ENCODE assay signal across 1 cellular context in the genomic region with DNA sequence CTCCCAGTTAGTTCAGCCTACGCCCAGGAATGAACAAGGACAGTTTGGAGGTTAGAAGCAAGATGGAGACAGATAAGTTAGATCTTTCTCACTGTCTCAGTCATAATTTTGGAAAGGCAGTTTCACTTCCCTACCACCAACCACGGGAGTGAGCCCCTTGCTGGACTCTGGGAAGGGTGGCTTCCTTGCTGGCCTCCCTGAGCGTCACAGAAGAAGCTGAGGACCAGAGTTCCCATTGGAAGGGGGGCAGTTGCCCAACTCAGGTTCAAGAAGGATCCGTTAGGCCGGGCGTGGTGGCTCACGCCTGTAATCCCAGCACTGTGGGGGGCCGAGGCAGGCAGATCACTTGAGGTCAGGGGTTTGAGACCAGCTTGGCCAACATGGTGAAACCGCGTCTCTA.
TF ChIP-seq lines count a peak whose summit lies in the region.

No MANE protein-coding gene starts in this region.

TF ChIP-seq in HepG2, 621 proteins besides CTCF, POLR2A, EP300 and RAD21 (continued from another document):
- TF ChIP-seq YY1 (IDR thresholded peaks at IDR 0.05; ENCODE audit: insufficient read depth, insufficient replicate concordance, low read depth, low read length) (no peak), LRRFIP1 (CRISPR knock-in tag; conservative IDR thresholded peaks at IDR 0.05) (no peak), GATAD2A (CRISPR knock-in tag; IDR thresholded peaks at IDR 0.05) (no peak), DMAP1 (CRISPR knock-in tag; IDR thresholded peaks at IDR 0.05) (no peak), ZNF101 (CRISPR knock-in tag; IDR thresholded peaks at IDR 0.05; ENCODE audit: borderline replicate concordance, low read depth) (no peak), RBAK (CRISPR knock-in tag; IDR thresholded peaks at IDR 0.05) (no peak), ZNF577 (CRISPR knock-in tag; IDR thresholded peaks at IDR 0.05; ENCODE audit: borderline replicate concordance, low read depth) (no peak), ZKSCAN1 (IDR thresholded peaks at IDR 0.05; ENCODE audit: low read length) (no peak)
- TF ChIP-seq, protein P1, sequence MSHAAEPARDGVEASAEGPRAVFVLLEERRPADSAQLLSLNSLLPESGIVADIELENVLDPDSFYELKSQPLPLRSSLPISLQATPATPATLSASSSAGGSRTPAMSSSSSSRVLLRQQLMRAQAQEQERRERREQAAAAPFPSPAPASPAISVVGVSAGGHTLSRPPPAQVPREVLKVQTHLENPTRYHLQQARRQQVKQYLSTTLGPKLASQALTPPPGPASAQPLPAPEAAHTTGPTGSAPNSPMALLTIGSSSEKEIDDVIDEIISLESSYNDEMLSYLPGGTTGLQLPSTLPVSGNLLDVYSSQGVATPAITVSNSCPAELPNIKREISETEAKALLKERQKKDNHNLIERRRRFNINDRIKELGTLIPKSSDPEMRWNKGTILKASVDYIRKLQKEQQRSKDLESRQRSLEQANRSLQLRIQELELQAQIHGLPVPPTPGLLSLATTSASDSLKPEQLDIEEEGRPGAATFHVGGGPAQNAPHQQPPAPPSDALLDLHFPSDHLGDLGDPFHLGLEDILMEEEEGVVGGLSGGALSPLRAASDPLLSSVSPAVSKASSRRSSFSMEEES (CRISPR knock-in tag; IDR thresholded peaks at IDR 0.05), result no peak
- TF ChIP-seq, protein P2, sequence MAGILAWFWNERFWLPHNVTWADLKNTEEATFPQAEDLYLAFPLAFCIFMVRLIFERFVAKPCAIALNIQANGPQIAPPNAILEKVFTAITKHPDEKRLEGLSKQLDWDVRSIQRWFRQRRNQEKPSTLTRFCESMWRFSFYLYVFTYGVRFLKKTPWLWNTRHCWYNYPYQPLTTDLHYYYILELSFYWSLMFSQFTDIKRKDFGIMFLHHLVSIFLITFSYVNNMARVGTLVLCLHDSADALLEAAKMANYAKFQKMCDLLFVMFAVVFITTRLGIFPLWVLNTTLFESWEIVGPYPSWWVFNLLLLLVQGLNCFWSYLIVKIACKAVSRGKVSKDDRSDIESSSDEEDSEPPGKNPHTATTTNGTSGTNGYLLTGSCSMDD (CRISPR knock-in tag; IDR thresholded peaks at IDR 0.05), result no peak
